Comparison of ENCODE assay signal across 14 cellular contexts in the genomic region with DNA sequence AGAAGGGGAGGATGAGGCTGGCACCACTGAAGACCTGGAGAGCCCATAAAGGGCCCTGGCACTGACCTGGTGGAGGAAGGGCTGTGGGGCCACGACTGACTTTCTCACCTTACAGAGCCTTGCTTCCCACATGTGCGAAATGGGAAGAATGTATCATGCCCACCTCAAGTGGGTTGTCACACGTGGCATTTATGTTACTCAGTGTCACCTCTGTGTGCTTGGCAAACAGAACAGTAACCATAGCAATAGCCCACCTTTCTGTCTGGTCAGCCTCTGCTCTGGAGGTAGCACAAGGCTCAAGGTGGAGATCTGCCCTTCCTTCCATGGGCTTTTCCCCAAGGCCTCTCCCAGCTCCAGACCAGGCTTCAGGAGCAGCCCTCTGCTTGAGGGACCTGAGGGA. TPM values are rescaled to one million over a fixed set of nuclear protein-coding genes. Genes with fewer than 3 reads are reported as not detected.
DNase-seq lines count a peak whose midpoint lies in the region; ATAC-seq lines count a peak whose summit lies in the region.
"Had no signal": no experiment of that assay in that cellular context is flagged by ENCODE, and none has a peak within 500 bp of the region (broad histone marks: within the 10 kb centered on the region; RNA-seq: fewer than 3 reads in every experiment).

No MANE protein-coding gene starts in this region.

- peak overlapping the region; percentile 78 for H3K27ac ChIP-seq in CD8-positive, alpha-beta memory T cell (ENCODE audit: low read depth, low read length)
- H3K27ac ChIP-seq: ovary had no signal

- ATAC-seq in HG02642 (IDR thresholded peaks at IDR 0.05; ENCODE audit: poor library complexity, unreplicated experiment), result no peak

- peak overlapping the region; percentile 91 to 99 (median 96) for H3K4me3 Mint-ChIP-seq in CD8-positive, alpha-beta memory T cell
- H3K4me3 Mint-ChIP-seq in activated CD4-positive, alpha-beta memory T cell treated with anti-CD3 and anti-CD28 coated beads, Interleukin-2, amount 10 ng/mL, durations not matched to agents 7 days and 5 days, result no peak overlapping the region
- H3K4me3 Mint-ChIP-seq in dendritic cell treated with granulocyte-macrophage colony-stimulating factor and Interleukin-4, amounts not matched to agents 40 ng/mL and 50 ng/mL, for 4 days, result no peak overlapping the region
- H3K4me3 Mint-ChIP-seq: brain, type B pancreatic cell had no signal

- no peaks in the 10 kb centered on the region for H3K27me3 Mint-ChIP-seq in CD8-positive, alpha-beta memory T cell
- peaks cover 43% of the 10 kb centered on the region for H3K27me3 Mint-ChIP-seq in activated CD4-positive, alpha-beta memory T cell treated with anti-CD3 and anti-CD28 coated beads, Interleukin-2, amount 10 ng/mL, durations not matched to agents 7 days and 5 days
- no peaks in the 10 kb centered on the region for H3K27me3 Mint-ChIP-seq in dendritic cell treated with granulocyte-macrophage colony-stimulating factor and Interleukin-4, amounts not matched to agents 40 ng/mL and 50 ng/mL, for 4 days
- H3K27me3 Mint-ChIP-seq: type B pancreatic cell had no signal

- peak overlapping the region; percentile 72 for H3K4me3 ChIP-seq in CD8-positive, alpha-beta memory T cell (ENCODE audit: low read length)
- H3K4me3 ChIP-seq: MG63, ovary had no signal

- POLR2A ChIA-PET in CD8-positive, alpha-beta memory T cell (lab: Charles Lee), result interaction anchor here (0.5 to 16.0 kb wide), 3 partner anchors 8 to 89 kb away, joined by 3 to 272 read pairs (median 15); a partner anchor contains a TSS
- POLR2A ChIA-PET in activated CD4-positive, alpha-beta memory T cell treated with anti-CD3 and anti-CD28 coated beads, Interleukin-2, amount 10 ng/mL, durations not matched to agents 7 days and 5 days (lab: Charles Lee), result interaction anchor here (1.5 to 3.5 kb wide), 2 partner anchors 9 to 395 kb away, joined by 3 to 23 read pairs; a partner anchor contains a TSS

- CTCF ChIA-PET in CD8-positive, alpha-beta memory T cell (lab: Charles Lee), result interaction anchor here (0.9 to 26.0 kb wide), 4 partner anchors 9 to 89 kb away, joined by 3 to 429 read pairs (median 22); no protein-coding TSS in a partner anchor
- CTCF ChIA-PET in activated CD4-positive, alpha-beta memory T cell treated with anti-CD3 and anti-CD28 coated beads, Interleukin-2, amount 10 ng/mL, durations not matched to agents 7 days and 5 days (lab: Charles Lee), result interaction anchor here (2.4 kb wide), 1 partner anchor 10 kb away, joined by 10 read pairs; no protein-coding TSS in a partner anchor

- H3K27me3 ChIP-seq in CD8-positive, alpha-beta memory T cell (ENCODE audit: insufficient read depth, low read length, poor library complexity, severe bottlenecking), result no peaks in the 10 kb centered on the region
- H3K27me3 ChIP-seq: MG63, ovary had no signal

- H3K27ac Mint-ChIP-seq in CD8-positive, alpha-beta memory T cell, result peak overlapping the region; percentile 92 to 100 (median 98)
- peak overlapping the region; percentile 68 for H3K27ac Mint-ChIP-seq in activated CD4-positive, alpha-beta memory T cell treated with anti-CD3 and anti-CD28 coated beads, Interleukin-2, amount 10 ng/mL, durations not matched to agents 7 days and 5 days
- H3K27ac Mint-ChIP-seq in dendritic cell treated with granulocyte-macrophage colony-stimulating factor and Interleukin-4, amounts not matched to agents 40 ng/mL and 50 ng/mL, for 4 days, result peak overlapping the region; percentile 57
- H3K27ac Mint-ChIP-seq: type B pancreatic cell had no signal

- H3K9me3 ChIP-seq in CD8-positive, alpha-beta memory T cell (ENCODE audit: low read length), result no peaks in the 10 kb centered on the region
- H3K9me3 ChIP-seq: MG63, ovary had no signal

- intact Hi-C loops in dendritic cell treated with granulocyte-macrophage colony-stimulating factor and Interleukin-4, amounts not matched to agents 40 ng/mL and 50 ng/mL, for 4 days (cut with micrococcal nuclease), result no loop called here

- H3K4me1 Mint-ChIP-seq in CD8-positive, alpha-beta memory T cell, result peaks cover 89 to 99% (median 99%) of the 10 kb centered on the region in 3 donors
- H3K4me1 Mint-ChIP-seq in activated CD4-positive, alpha-beta memory T cell treated with anti-CD3 and anti-CD28 coated beads, Interleukin-2, amount 10 ng/mL, durations not matched to agents 7 days and 5 days, result peaks cover 72% of the 10 kb centered on the region
- no peaks in the 10 kb centered on the region for H3K4me1 Mint-ChIP-seq in dendritic cell treated with granulocyte-macrophage colony-stimulating factor and Interleukin-4, amounts not matched to agents 40 ng/mL and 50 ng/mL, for 4 days (ENCODE audit: low read depth)

- DNase-seq in CD8-positive, alpha-beta memory T cell, result peak in 1 of 5 donors; percentile 33
- DNase-seq in activated CD4-positive, alpha-beta memory T cell treated with anti-CD3 and anti-CD28 coated beads, Interleukin-2, amount 10 ng/mL, durations not matched to agents 7 days and 5 days, result no peak
- peak; percentile 40 for DNase-seq in stimulated activated CD4-positive, alpha-beta T cell treated with anti-CD3 and anti-CD28 coated beads, Interleukin-2, amount 100 ng/mL, for 4 hours (ENCODE audit: low read depth)
- DNase-seq in ureter (ENCODE audit: low spot score), result no peak
- DNase-seq in SKM-1 treated with dmso at 0.1 percent for 144 hours (lab: John Stamatoyannopoulos, UW; ENCODE audit: unreplicated experiment), result no peak
- DNase-seq: effector CD4-positive, alpha-beta T cell; MG63; SHP77; small intestine had no signal

- H3K36me3 ChIP-seq in CD8-positive, alpha-beta memory T cell (ENCODE audit: insufficient read depth, low read length), result peaks cover 63% of the 10 kb centered on the region
- H3K36me3 ChIP-seq: ovary had no signal

- peaks cover 100% of the 10 kb centered on the region for H3K4me1 ChIP-seq in CD8-positive, alpha-beta memory T cell (ENCODE audit: insufficient read depth, low read length)

- peaks cover 0 to 2% (median 0%) of the 10 kb centered on the region in 5 donors for H3K9me3 Mint-ChIP-seq in CD8-positive, alpha-beta memory T cell
- no peaks in the 10 kb centered on the region for H3K9me3 Mint-ChIP-seq in activated CD4-positive, alpha-beta memory T cell treated with anti-CD3 and anti-CD28 coated beads, Interleukin-2, amount 10 ng/mL, durations not matched to agents 7 days and 5 days
- no peaks in the 10 kb centered on the region for H3K9me3 Mint-ChIP-seq in dendritic cell treated with granulocyte-macrophage colony-stimulating factor and Interleukin-4, amounts not matched to agents 40 ng/mL and 50 ng/mL, for 4 days
- H3K9me3 Mint-ChIP-seq: brain, type B pancreatic cell had no signal

- peaks cover 24 to 95% (median 33%) of the 10 kb centered on the region in 3 donors for H3K36me3 Mint-ChIP-seq in CD8-positive, alpha-beta memory T cell
- peaks cover 34% of the 10 kb centered on the region for H3K36me3 Mint-ChIP-seq in activated CD4-positive, alpha-beta memory T cell treated with anti-CD3 and anti-CD28 coated beads, Interleukin-2, amount 10 ng/mL, durations not matched to agents 7 days and 5 days (ENCODE audit: low read depth)
- H3K36me3 Mint-ChIP-seq in dendritic cell treated with granulocyte-macrophage colony-stimulating factor and Interleukin-4, amounts not matched to agents 40 ng/mL and 50 ng/mL, for 4 days (ENCODE audit: low read depth), result peaks cover 62% of the 10 kb centered on the region

RNA-seq across cellular contexts. Expression of a gene that starts 16.7 kb away (rescaled TPM):
- 10 to 100 TPM; 85.2 to 89.7 TPM for total RNA-seq in CD8-positive, alpha-beta memory T cell
- polyA plus RNA-seq in CD8-positive, alpha-beta memory T cell, result 344 TPM
- 10 to 100 TPM; 19.2 to 21.9 TPM for total RNA-seq in activated CD4-positive, alpha-beta memory T cell treated with anti-CD3 and anti-CD28 coated beads, Interleukin-2, amount 10 ng/mL, durations not matched to agents 7 days and 5 days
- 3.6 TPM for total RNA-seq in ureter

RNA-seq across cellular contexts. Expression of a gene that starts 45.6 kb away (rescaled TPM):
- total RNA-seq in CD8-positive, alpha-beta memory T cell, result 100 to 1,000 TPM; 264 to 280 TPM
- polyA plus RNA-seq in CD8-positive, alpha-beta memory T cell, result 1,187 TPM
- total RNA-seq in activated CD4-positive, alpha-beta memory T cell treated with anti-CD3 and anti-CD28 coated beads, Interleukin-2, amount 10 ng/mL, durations not matched to agents 7 days and 5 days, result 100 to 1,000 TPM; 197 to 205 TPM
- total RNA-seq in ureter, result 324 TPM

Comparison
In these comparisons a context has a peak if more than half of its experiments do, and no peak if none do; other contexts are left out.
1. H3K4me3 Mint-ChIP-seq: peak in CD8-positive, alpha-beta memory T cell (7 of 7); none in activated CD4-positive, alpha-beta memory T cell treated with anti-CD3 and anti-CD28 coated beads, Interleukin-2, amount 10 ng/mL, durations not matched to agents 7 days and 5 days (single experiment) and dendritic cell treated with granulocyte-macrophage colony-stimulating factor and Interleukin-4, amounts not matched to agents 40 ng/mL and 50 ng/mL, for 4 days (single experiment).
2. Peak in every context shown above with its lines, with median percentiles within 50 percentile points of each other: H3K27ac Mint-ChIP-seq.